Comparison of ENCODE assay signal across 8 cellular contexts in genomic region chr1:225428066-225428878, GRCh38. TPM values are rescaled to one million over a fixed set of nuclear protein-coding genes. Genes with fewer than 3 reads are reported as not detected.
A peak's percentile ranks its signal among the peaks of the same experiment; 100 is the strongest.
DNase-seq lines count a peak whose midpoint lies in the region; TF ChIP-seq lines count a peak whose summit lies in the region.

No MANE protein-coding gene starts in this region.

- TF ChIP-seq CTCF in H9 (conservative IDR thresholded peaks at IDR 0.05): no peak
- TF ChIP-seq CTCF in neutrophil (IDR thresholded peaks at IDR 0.05): peak; percentile 34

- H2BK15ac ChIP-seq in H9 (ENCODE audit: low read depth, low read length): no peak overlapping the region

- H3K79me2 ChIP-seq in H9 (ENCODE audit: insufficient read depth, low read length): peaks cover 31% of the 10 kb centered on the region

- H3T11ph ChIP-seq in H9 (ENCODE audit: low read length): peak overlapping the region; percentile 6

- H3K4me2 ChIP-seq in H9 (ENCODE audit: insufficient read depth, insufficient read length, low read length): peak overlapping the region; percentile 91

- H3K23ac ChIP-seq in H9 (ENCODE audit: insufficient read length, low read depth, low read length): no peak overlapping the region

- peaks cover 45 to 49% of the 10 kb centered on the region in 2 experiments for H3K4me1 Mint-ChIP-seq in H9

- H3K27ac ChIP-seq in H9 (ENCODE audit: insufficient read length, low read depth, low read length) (peak overlapping the region; percentile 31), SJCRH30 (peak overlapping the region; percentile 72), neutrophil (peak overlapping the region; percentile 98), substantia nigra (ENCODE audit: low read depth, low read length, poor library complexity, severe bottlenecking) (peak overlapping the region; percentile 95)

- H2BK120ac ChIP-seq in H9 (ENCODE audit: low read depth, low read length, poor library complexity, severe bottlenecking): no peak overlapping the region

- peaks cover 15% of the 10 kb centered on the region; the same call in 1 of the 2 replicates for H3K4me1 ChIP-seq in H9 (ENCODE audit: insufficient read depth, low read length)
- H3K4me1 ChIP-seq in SJCRH30: peaks cover 15% of the 10 kb centered on the region
- peaks cover 51 to 58% of the 10 kb centered on the region in 2 experiments for H3K4me1 ChIP-seq in neutrophil (ENCODE audit: control insufficient read depth in 1 of 2, insufficient read depth in 1 of 2, low read depth in 1 of 2, low read length in 1 of 2)

- H2AFZ ChIP-seq in H9 (ENCODE audit: low read length): no peak overlapping the region

- no CpG with 5 or more reads among the region's 81 CpGs for WGBS in H9 (ENCODE audit: extremely low coverage, insufficient read length, low lambda C conversion rate)

- H3K36me3 Mint-ChIP-seq in H9 (ENCODE audit: insufficient read depth in 1 of 3, low read depth in 3 of 3): peaks cover 2 to 10% (median 5%) of the 10 kb centered on the region in 3 experiments; a peak in 6 of 7 replicates

- no peak overlapping the region for H3K56ac ChIP-seq in H9 (ENCODE audit: insufficient read length, low read depth, low read length)

- DNase-seq in G401 (ENCODE audit: low spot score) (peak; percentile 90), H9 (peak; percentile 92), M059J (ENCODE audit: low read depth) (peak; percentile 90), SJCRH30 (peak; percentile 93 to 94), foreskin melanocyte (peak; percentile 81), substantia nigra (lab: John Stamatoyannopoulos, UW) (peak in 48 of 49 donors; percentile 79 to 97 (median 92))
- DNase-seq in activated naive CD4-positive, alpha-beta T cell treated with Interleukin-2 at 50 U/mL for 16 hours: peak; percentile 91

- H3K4me3 ChIP-seq in SJCRH30 (peak overlapping the region; percentile 92), neutrophil (ENCODE audit: low read depth in 1 of 2, low read length in 1 of 2) (peak overlapping the region; percentile 96 to 98)

- H3K9ac ChIP-seq in H9 (ENCODE audit: extremely low read depth, insufficient read length, low read length): peak overlapping the region; percentile 79

- peak overlapping the region; percentile 92 for H3K14ac ChIP-seq in H9 (ENCODE audit: insufficient read depth, low read length)

- H3K9me3 ChIP-seq in H9 (ENCODE audit: control insufficient read depth, low read depth, low read length) (no peaks in the 10 kb centered on the region), SJCRH30 (replicated peaks) (0 out of 2 replicates have a peak, but pooled peaks cover 2% of the 10 kb centered on the region), neutrophil (no peaks in the 10 kb centered on the region)

- no peak overlapping the region for H2BK12ac ChIP-seq in H9 (ENCODE audit: insufficient read length, low read depth, low read length)

- peaks cover 2% of the 10 kb centered on the region for H3K79me1 ChIP-seq in H9 (ENCODE audit: insufficient read depth, low read depth, low read length, poor library complexity, severe bottlenecking)

- H4K20me1 ChIP-seq in H9 (ENCODE audit: control insufficient read depth, insufficient read depth, insufficient read length): no peaks in the 10 kb centered on the region

- no peak overlapping the region for H4K5ac ChIP-seq in H9 (ENCODE audit: insufficient read length, low read depth, low read length)

- H3K4ac ChIP-seq in H9 (ENCODE audit: low read depth, low read length): no peak overlapping the region; the same call in 1 of the 2 replicates

- H4K8ac ChIP-seq in H9 (replicated peaks; ENCODE audit: insufficient read length, low read depth, low read length): no peak overlapping the region

- no peaks in the 10 kb centered on the region for H3K36me3 ChIP-seq in SJCRH30
- H3K36me3 ChIP-seq in neutrophil: peaks cover 4% of the 10 kb centered on the region

- H4K91ac ChIP-seq in H9 (ENCODE audit: insufficient read length, low read depth, low read length): no peak overlapping the region

- H2BK5ac ChIP-seq in H9 (ENCODE audit: insufficient read length, low read length): no peak overlapping the region

- peaks cover 22% of the 10 kb centered on the region for H3K27me3 Mint-ChIP-seq in H9 (ENCODE audit: low read depth)

- H2AK5ac ChIP-seq in H9 (ENCODE audit: insufficient read length, low read length): no peak overlapping the region

- H3K4me3 Mint-ChIP-seq in H9: peak overlapping the region; percentile 89 to 90

- H3K18ac ChIP-seq in H9 (ENCODE audit: insufficient read length, low read depth, low read length): peak overlapping the region; percentile 92

- peak overlapping the region; percentile 84 to 95 (median 89); a peak in 6 of 7 replicates for H3K27ac Mint-ChIP-seq in H9

- H3K27me3 ChIP-seq in H9 (ENCODE audit: insufficient read depth, low read length) (no peaks in the 10 kb centered on the region), SJCRH30 (no peaks in the 10 kb centered on the region), neutrophil (no peaks in the 10 kb centered on the region)

- no peak overlapping the region for H2BK20ac ChIP-seq in H9 (ENCODE audit: low read depth, low read length, poor library complexity, severe bottlenecking)

- H3K23me2 ChIP-seq in H9 (ENCODE audit: insufficient read length, low read depth, low read length, poor library complexity, severe bottlenecking): peaks cover 16% of the 10 kb centered on the region

- peaks cover 16 to 17% of the 10 kb centered on the region in 2 experiments for H3K9me3 Mint-ChIP-seq in H9

- in situ Hi-C loops in G401 (cut with HindIII; ENCODE audit: low sequenced_read_pairs): no loop called here

RNA-seq across cellular contexts. Expression of gene LBR, which starts 0.4 kb away (rescaled TPM):
- 31.6 and 49.1 TPM in 2 replicates for total RNA-seq in G401 (2014; rRNA removed; shearing (Covaris generic))
- 60.9 and 61.9 TPM in 2 replicates for total RNA-seq in H9 (2021)
- total RNA-seq in M059J (2014; rRNA removed; shearing (Covaris generic)): 40.7 and 57.1 TPM in 2 replicates
- total RNA-seq in SJCRH30 (2014; rRNA removed; shearing (Covaris generic)): 145 TPM in 2 replicates

Comparison
In these comparisons a context has a peak if more than half of its experiments do, and no peak if none do; other contexts are left out.
1. Peak in every context shown above with its lines: DNase-seq, H3K4me3 ChIP-seq and H3K27ac ChIP-seq.
2. H3K27ac ChIP-seq: peak in every context shown above with its lines; median percentile 98 in neutrophil; 95 in substantia nigra; 72 in SJCRH30; 31 in H9.